In the genomic region with DNA sequence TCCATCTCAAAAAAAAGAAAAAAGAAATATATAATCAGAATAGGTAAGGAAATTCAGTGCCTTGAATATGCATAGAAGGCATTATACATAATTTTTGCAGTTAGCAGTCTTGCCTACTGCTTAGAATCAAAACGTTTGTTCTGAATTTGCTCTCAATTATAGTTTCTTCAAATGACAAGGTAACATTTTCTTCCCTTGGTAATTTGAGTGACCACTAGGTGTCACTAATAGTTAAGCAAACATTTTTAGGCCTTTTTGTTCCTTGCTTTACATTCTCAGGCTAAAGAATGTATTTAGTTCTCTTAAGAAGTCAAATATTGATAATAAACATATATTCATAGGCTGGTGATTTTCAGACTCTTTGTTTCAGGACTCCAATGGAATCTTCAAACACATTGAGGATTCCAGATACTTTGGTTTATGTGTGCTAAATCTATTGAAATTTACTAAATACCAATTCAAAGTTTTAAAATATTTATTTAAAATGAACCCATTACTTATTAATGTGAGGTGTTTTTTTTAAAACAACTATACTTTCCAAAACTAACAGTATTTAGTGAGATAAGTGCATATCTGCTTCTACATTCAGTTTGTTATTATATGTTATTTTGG, we compare ENCODE assay signal across 8 cellular contexts. TPM values are rescaled to one million over a fixed set of nuclear protein-coding genes. Genes with fewer than 3 reads are reported as not detected.
DNase-seq lines count a peak whose midpoint lies in the region; ATAC-seq and TF ChIP-seq lines count a peak whose summit lies in the region.

No MANE protein-coding gene starts in this region.

- no peaks in the 10 kb centered on the region for H3K4me1 Mint-ChIP-seq in nephron

- DNase-seq in Ammon's horn (ENCODE audit: low spot score) (peak; percentile 43), NCI-H774 (lab: John Stamatoyannopoulos, UW) (peak; percentile 33), dermis blood vessel endothelial cell (peak; percentile 73)
- no peak for DNase-seq in stimulated activated naive CD4-positive, alpha-beta T cell treated with Interleukin-2 at 50 U/mL for 16 hours (lab: John Stamatoyannopoulos, UW)
- no peak for DNase-seq in activated effector memory CD4-positive, alpha-beta T cell treated with anti-CD3 and anti-CD28 coated beads, Interleukin-2, amount 50 U/mL, for 16 hours

- ATAC-seq in GM21576 (IDR thresholded peaks at IDR 0.05; ENCODE audit: unreplicated experiment) = peak; percentile 56
- no peak for ATAC-seq in GM21529 (IDR thresholded peaks at IDR 0.05; ENCODE audit: unreplicated experiment)

- no peak overlapping the region for H3K27ac Mint-ChIP-seq in nephron

- H3K36me3 Mint-ChIP-seq in nephron (ENCODE audit: low read depth) = peaks cover 49% of the 10 kb centered on the region

- no peaks in the 10 kb centered on the region for H3K27me3 Mint-ChIP-seq in nephron (ENCODE audit: low read depth)

- no peak overlapping the region for H3K4me3 Mint-ChIP-seq in nephron

- H3K9me3 Mint-ChIP-seq in nephron = no peaks in the 10 kb centered on the region

- peak; percentile 58 to 83 (median 67) for TF ChIP-seq CTCF in nephron (IDR thresholded peaks at IDR 0.05; ENCODE audit: unreplicated experiment in 3 of 3)

RNA-seq across cellular contexts. Expression of a gene that starts 55.0 kb away (rescaled TPM):
- total RNA-seq in dermis blood vessel endothelial cell = 0.17 and 0.37 TPM in 2 replicates

Comparison
In these comparisons a context has a peak if more than half of its experiments do, and no peak if none do; other contexts are left out.
1. DNase-seq: peak in Ammon's horn (single experiment), NCI-H774 (single experiment) and dermis blood vessel endothelial cell (single experiment); none in stimulated activated naive CD4-positive, alpha-beta T cell treated with Interleukin-2 at 50 U/mL for 16 hours (single experiment) and activated effector memory CD4-positive, alpha-beta T cell treated with anti-CD3 and anti-CD28 coated beads, Interleukin-2, amount 50 U/mL, for 16 hours (single experiment).